8 cellular contexts compared by ENCODE assay signal in the genomic region with DNA sequence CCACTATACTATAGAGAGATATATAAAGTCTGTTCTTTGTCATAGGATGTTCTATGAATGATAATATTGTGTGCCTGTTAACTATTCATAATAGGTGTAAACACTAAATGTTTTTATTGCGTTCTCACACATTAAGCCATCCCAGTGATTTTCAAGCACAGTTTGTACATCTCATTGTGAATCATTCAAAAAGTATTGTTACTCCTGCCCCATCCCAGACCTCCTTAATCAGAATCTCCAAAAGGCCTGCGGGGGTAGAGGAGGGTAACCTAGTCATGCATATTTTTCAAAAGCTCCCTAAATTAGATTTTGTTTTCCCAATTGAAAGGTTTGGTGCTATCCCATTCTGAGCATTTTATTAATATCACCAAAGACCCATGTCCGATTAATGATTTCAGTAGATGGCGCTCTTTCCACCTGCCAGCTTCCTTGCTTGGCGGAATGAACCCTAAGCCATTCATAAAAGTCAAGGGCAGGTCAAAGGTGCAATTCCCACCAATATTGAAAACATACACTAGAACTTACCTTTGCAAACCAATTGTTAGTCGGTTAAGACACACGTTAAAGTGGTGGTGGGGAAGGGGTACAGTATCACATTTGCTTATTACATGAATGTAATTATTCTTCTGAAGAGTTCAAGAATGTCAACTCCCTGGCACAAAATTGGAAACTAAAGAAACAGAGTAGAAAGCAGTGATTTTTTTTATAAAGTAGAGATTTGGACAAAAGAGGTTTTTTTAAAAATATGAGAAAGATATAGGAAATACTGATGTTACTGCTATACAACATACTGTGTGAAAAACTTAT. TPM values are rescaled to one million over a fixed set of nuclear protein-coding genes. Genes with fewer than 3 reads are reported as not detected.
DNase-seq lines count a peak whose midpoint lies in the region; ATAC-seq and TF ChIP-seq lines count a peak whose summit lies in the region.

No MANE protein-coding gene starts in this region.

- H3K4me3 Mint-ChIP-seq in stimulated activated effector memory CD8-positive, alpha-beta T cell treated with anti-CD3 and anti-CD28 coated beads, Interleukin-12 subunit alpha, Interleukin-12 subunit beta, amount 100 ng/mL, for 72 hours: no peak overlapping the region

- peaks cover 4% of the 10 kb centered on the region for H3K36me3 Mint-ChIP-seq in stimulated activated effector memory CD8-positive, alpha-beta T cell treated with anti-CD3 and anti-CD28 coated beads, Interleukin-12 subunit alpha, Interleukin-12 subunit beta, amount 100 ng/mL, for 72 hours

- peaks cover 20% of the 10 kb centered on the region for H3K4me1 Mint-ChIP-seq in stimulated activated effector memory CD8-positive, alpha-beta T cell treated with anti-CD3 and anti-CD28 coated beads, Interleukin-12 subunit alpha, Interleukin-12 subunit beta, amount 100 ng/mL, for 72 hours

- no peak overlapping the region for H3K4me3 ChIP-seq in astrocyte of the cerebellum (ENCODE audit: low read depth, low read length)

- DNase-seq in activated T-cell treated with anti-CD3 and anti-CD28 coated beads for 24 hours (ENCODE audit: low read depth): peak; percentile 21
- no peak for DNase-seq in activated T-cell treated with anti-CD3 and anti-CD28 coated beads, Interleukin-2, amount 50 U/mL, for 1 hour
- DNase-seq in NCI-H69 (lab: John Stamatoyannopoulos, UW): peak; percentile 43
- no peak for DNase-seq in astrocyte of the cerebellum (ENCODE audit: low read depth)
- peak; percentile 74 for DNase-seq in inferior parietal cortex (ENCODE audit: extremely low spot score)
- no peak for DNase-seq in stimulated activated effector memory CD8-positive, alpha-beta T cell treated with anti-CD3 and anti-CD28 coated beads, Interleukin-12 subunit alpha, Interleukin-12 subunit beta, amount 100 ng/mL, for 72 hours (ENCODE audit: low spot score in 2 of 2)
- DNase-seq in mesenteric fat pad (ENCODE audit: low spot score): no peak
- DNase-seq in NCI-H774 (lab: John Stamatoyannopoulos, UW): no peak

- peak; percentile 49 for ATAC-seq in stimulated activated effector memory CD8-positive, alpha-beta T cell treated with anti-CD3 and anti-CD28 coated beads, Interleukin-12 subunit alpha, Interleukin-12 subunit beta, amount 100 ng/mL, for 72 hours

- no peak overlapping the region for H3K27ac Mint-ChIP-seq in stimulated activated effector memory CD8-positive, alpha-beta T cell treated with anti-CD3 and anti-CD28 coated beads, Interleukin-12 subunit alpha, Interleukin-12 subunit beta, amount 100 ng/mL, for 72 hours

- peak; percentile 65 for TF ChIP-seq CTCF in astrocyte of the cerebellum (IDR thresholded peaks at IDR 0.05; ENCODE audit: low read depth, low read length, missing control alignments)

- in situ Hi-C loops in astrocyte of the cerebellum (cut with HindIII; ENCODE audit: low sequenced_read_pairs): no loop called here

- no peaks in the 10 kb centered on the region for H3K9me3 Mint-ChIP-seq in stimulated activated effector memory CD8-positive, alpha-beta T cell treated with anti-CD3 and anti-CD28 coated beads, Interleukin-12 subunit alpha, Interleukin-12 subunit beta, amount 100 ng/mL, for 72 hours

RNA-seq across cellular contexts. Expression of gene TET2, which starts 5.8 kb away (rescaled TPM):
- total RNA-seq in mesenteric fat pad: 23.9 TPM

Comparison
In these comparisons a context has a peak if more than half of its experiments do, and no peak if none do; other contexts are left out.
1. DNase-seq: peak in activated T-cell treated with anti-CD3 and anti-CD28 coated beads for 24 hours (single experiment), NCI-H69 (single experiment) and inferior parietal cortex (single experiment); none in activated T-cell treated with anti-CD3 and anti-CD28 coated beads, Interleukin-2, amount 50 U/mL, for 1 hour (single experiment), astrocyte of the cerebellum (single experiment), stimulated activated effector memory CD8-positive, alpha-beta T cell treated with anti-CD3 and anti-CD28 coated beads, Interleukin-12 subunit alpha, Interleukin-12 subunit beta, amount 100 ng/mL, for 72 hours (0 of 2), mesenteric fat pad (single experiment) and NCI-H774 (single experiment).